Comparison of ENCODE assay signal across 8 cellular contexts in genomic region chr17:41836550-41837196, GRCh38. TPM values are rescaled to one million over a fixed set of nuclear protein-coding genes. Genes with fewer than 3 reads are reported as not detected.
DNase-seq lines count a peak whose midpoint lies in the region; ATAC-seq and TF ChIP-seq lines count a peak whose summit lies in the region.

No MANE protein-coding gene starts in this region.

- peak overlapping the region; percentile 54 to 74 (median 59) for H3K9ac ChIP-seq in skeletal muscle tissue (ENCODE audit: low read depth in 1 of 3, low read length in 3 of 3)

- H3K4me3 ChIP-seq in H7 (ENCODE audit: insufficient read depth, low read depth, low read length) (peak overlapping the region; percentile 83), WERI-Rb-1 (ENCODE audit: low read depth, low read length) (peak overlapping the region; percentile 94), skeletal muscle tissue (ENCODE audit: low read length in 3 of 3) (peak overlapping the region; percentile 75 to 80 (median 78))

- no peaks in the 10 kb centered on the region; the same call in 1 of the 2 replicates for H3K36me3 ChIP-seq in H7 (replicated peaks; ENCODE audit: control insufficient read depth, insufficient read depth, low read length)
- peaks cover 37% of the 10 kb centered on the region for H3K36me3 ChIP-seq in WERI-Rb-1
- peaks cover 5 to 8% (median 8%) of the 10 kb centered on the region in 3 donors for H3K36me3 ChIP-seq in skeletal muscle tissue (ENCODE audit: control insufficient read depth in 3 of 3, insufficient read depth in 3 of 3, low read length in 3 of 3)

- peaks cover 3% of the 10 kb centered on the region for H3K9me3 Mint-ChIP-seq in glutamatergic neuron (ENCODE audit: unreplicated experiment)

- TF ChIP-seq CTCF in WERI-Rb-1 (IDR thresholded peaks at IDR 0.05; ENCODE audit: low read depth, low read length): no peak
- TF ChIP-seq CTCF in glutamatergic neuron (IDR thresholded peaks at IDR 0.05; ENCODE audit: partially characterized antibody, unreplicated experiment): no peak

- H3K27me3 Mint-ChIP-seq in glutamatergic neuron (ENCODE audit: unreplicated experiment): no peaks in the 10 kb centered on the region

- H3K27me3 ChIP-seq in H7 (ENCODE audit: control insufficient read depth, insufficient read depth, low read length) (peaks cover 1% of the 10 kb centered on the region; the same call in 1 of the 2 replicates), WERI-Rb-1 (ENCODE audit: insufficient read depth, low read depth, severe bottlenecking) (no peaks in the 10 kb centered on the region), skeletal muscle tissue (ENCODE audit: control insufficient read depth in 3 of 3, insufficient read depth in 3 of 3, low read length in 3 of 3) (no peaks in the 10 kb centered on the region)

- peaks cover 6% of the 10 kb centered on the region for H3K4me1 Mint-ChIP-seq in glutamatergic neuron (ENCODE audit: low read depth, unreplicated experiment)

- ATAC-seq in GM19455 (IDR thresholded peaks at IDR 0.05; ENCODE audit: unreplicated experiment) (no peak), HG03432 (IDR thresholded peaks at IDR 0.05; ENCODE audit: unreplicated experiment) (no peak)

- H3K27ac Mint-ChIP-seq in glutamatergic neuron (ENCODE audit: unreplicated experiment): no peak overlapping the region

- peak overlapping the region; percentile 81 for H3K4me3 Mint-ChIP-seq in glutamatergic neuron (ENCODE audit: unreplicated experiment)

- DNase-seq in H7: no peak
- DNase-seq in WERI-Rb-1: no peak
- DNase-seq in glutamatergic neuron: no peak
- no peak for DNase-seq in kidney glomerular epithelial cell (lab: John Stamatoyannopoulos, UW)
- DNase-seq in NCI-H1436 (lab: John Stamatoyannopoulos, UW): no peak

- no peaks in the 10 kb centered on the region for H3K36me3 Mint-ChIP-seq in glutamatergic neuron (ENCODE audit: unreplicated experiment)

- peaks cover 7 to 14% (median 11%) of the 10 kb centered on the region in 3 donors for H3K4me1 ChIP-seq in skeletal muscle tissue (ENCODE audit: control insufficient read depth in 3 of 3, insufficient read depth in 3 of 3, low read length in 3 of 3)

- H3K9me3 ChIP-seq in WERI-Rb-1 (ENCODE audit: severe bottlenecking): no peaks in the 10 kb centered on the region
- H3K9me3 ChIP-seq in skeletal muscle tissue (ENCODE audit: control insufficient read depth in 3 of 3, low read length in 3 of 3): no peaks in the 10 kb centered on the region

- H3K27ac ChIP-seq in WERI-Rb-1: peak overlapping the region; percentile 32; the same call in 1 of the 2 replicates
- H3K27ac ChIP-seq in skeletal muscle tissue (ENCODE audit: low read depth, low read length): no peak overlapping the region

RNA-seq across cellular contexts. Expression of gene NT5C3B, which starts 0.6 kb away (rescaled TPM):
- 62.2 and 77.1 TPM in 2 replicates for total RNA-seq in H7 (2014; rRNA removed; shearing (Covaris generic))
- total RNA-seq in glutamatergic neuron (ENCODE audit: unreplicated experiment) (165 TPM), skeletal muscle tissue (32.4 TPM)

RNA-seq across cellular contexts. Expression of gene KLHL10, which starts 1.0 kb away (rescaled TPM):
- total RNA-seq in H7 (2014; rRNA removed; shearing (Covaris generic)): 0.10 and 1.1 TPM in 2 replicates
- not detected for total RNA-seq in glutamatergic neuron (ENCODE audit: unreplicated experiment)
- not detected for total RNA-seq in skeletal muscle tissue

RNA-seq across cellular contexts. Expression of gene FKBP10, which starts 23.9 kb away (rescaled TPM):
- total RNA-seq in H7 (2014; rRNA removed; shearing (Covaris generic)): 206 and 213 TPM in 2 replicates
- 28.5 TPM for total RNA-seq in glutamatergic neuron (ENCODE audit: unreplicated experiment)
- 76.2 TPM for total RNA-seq in skeletal muscle tissue

RNA-seq across cellular contexts. Expression of gene P3H4, which starts 24.9 kb away (rescaled TPM):
- 34.7 and 44.6 TPM in 2 replicates for total RNA-seq in H7 (2014; rRNA removed; shearing (Covaris generic))
- total RNA-seq in glutamatergic neuron (ENCODE audit: unreplicated experiment) (5.6 TPM), skeletal muscle tissue (31.8 TPM)

RNA-seq across cellular contexts. Expression of gene KLHL11, which starts 28.6 kb away (rescaled TPM):
- 14.7 and 18.1 TPM in 2 replicates for total RNA-seq in H7 (2014; rRNA removed; shearing (Covaris generic))
- total RNA-seq in glutamatergic neuron (ENCODE audit: unreplicated experiment): 17.4 TPM
- total RNA-seq in skeletal muscle tissue: 19.3 TPM
